ENCODE assay signal across 1 cellular context in the genomic region with DNA sequence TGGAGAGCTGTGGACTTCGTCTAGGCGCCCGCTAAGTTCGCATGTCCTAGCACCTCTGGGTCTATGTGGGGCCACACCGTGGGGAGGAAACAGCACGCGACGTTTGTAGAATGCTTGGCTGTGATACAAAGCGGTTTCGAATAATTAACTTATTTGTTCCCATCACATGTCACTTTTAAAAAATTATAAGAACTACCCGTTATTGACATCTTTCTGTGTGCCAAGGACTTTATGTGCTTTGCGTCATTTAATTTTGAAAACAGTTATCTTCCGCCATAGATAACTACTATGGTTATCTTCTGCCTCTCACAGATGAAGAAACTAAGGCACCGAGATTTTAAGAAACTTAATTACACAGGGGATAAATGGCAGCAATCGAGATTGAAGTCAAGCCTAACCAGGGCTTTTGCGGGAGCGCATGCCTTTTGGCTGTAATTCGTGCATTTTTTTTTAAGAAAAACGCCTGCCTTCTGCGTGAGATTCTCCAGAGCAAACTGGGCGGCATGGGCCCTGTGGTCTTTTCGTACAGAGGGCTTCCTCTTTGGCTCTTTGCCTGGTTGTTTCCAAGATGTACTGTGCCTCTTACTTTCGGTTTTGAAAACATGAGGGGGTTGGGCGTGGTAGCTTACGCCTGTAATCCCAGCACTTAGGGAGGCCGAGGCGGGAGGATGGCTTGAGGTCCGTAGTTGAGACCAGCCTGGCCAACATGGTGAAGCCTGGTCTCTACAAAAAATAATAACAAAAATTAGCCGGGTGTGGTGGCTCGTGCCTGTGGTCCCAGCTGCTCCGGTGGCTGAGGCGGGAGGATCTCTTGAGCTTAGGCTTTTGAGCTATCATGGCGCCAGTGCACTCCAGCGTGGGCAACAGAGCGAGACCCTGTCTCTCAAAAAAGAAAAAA.
TF ChIP-seq lines count a peak whose summit lies in the region.

No MANE protein-coding gene starts in this region.

TF ChIP-seq in HCT116, 20 proteins besides CTCF, POLR2A, EP300 and RAD21 (continued from another document):
- TF ChIP-seq, protein P1, sequence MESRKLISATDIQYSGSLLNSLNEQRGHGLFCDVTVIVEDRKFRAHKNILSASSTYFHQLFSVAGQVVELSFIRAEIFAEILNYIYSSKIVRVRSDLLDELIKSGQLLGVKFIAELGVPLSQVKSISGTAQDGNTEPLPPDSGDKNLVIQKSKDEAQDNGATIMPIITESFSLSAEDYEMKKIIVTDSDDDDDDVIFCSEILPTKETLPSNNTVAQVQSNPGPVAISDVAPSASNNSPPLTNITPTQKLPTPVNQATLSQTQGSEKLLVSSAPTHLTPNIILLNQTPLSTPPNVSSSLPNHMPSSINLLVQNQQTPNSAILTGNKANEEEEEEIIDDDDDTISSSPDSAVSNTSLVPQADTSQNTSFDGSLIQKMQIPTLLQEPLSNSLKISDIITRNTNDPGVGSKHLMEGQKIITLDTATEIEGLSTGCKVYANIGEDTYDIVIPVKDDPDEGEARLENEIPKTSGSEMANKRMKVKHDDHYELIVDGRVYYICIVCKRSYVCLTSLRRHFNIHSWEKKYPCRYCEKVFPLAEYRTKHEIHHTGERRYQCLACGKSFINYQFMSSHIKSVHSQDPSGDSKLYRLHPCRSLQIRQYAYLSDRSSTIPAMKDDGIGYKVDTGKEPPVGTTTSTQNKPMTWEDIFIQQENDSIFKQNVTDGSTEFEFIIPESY (IDR thresholded peaks at IDR 0.05; ENCODE audit: extremely low read depth, insufficient replicate concordance, low read length), result no peak
- no peak for TF ChIP-seq EZH2phosphoT487 (IDR thresholded peaks at IDR 0.05; ENCODE audit: borderline replicate concordance)
TF ChIP-seq in HCT116: peak in this region for 1.
